8 cellular contexts compared by ENCODE assay signal in genomic region chr2:226215902-226216503, GRCh38.
DNase-seq lines count a peak whose midpoint lies in the region; ATAC-seq and TF ChIP-seq lines count a peak whose summit lies in the region.

No MANE protein-coding gene starts in this region.

- TF ChIP-seq POLR2A in esophagus squamous epithelium (IDR thresholded peaks at IDR 0.05): no peak
- no peak for TF ChIP-seq POLR2A in uterus (IDR thresholded peaks at IDR 0.05)

- H3K27me3 ChIP-seq in esophagus squamous epithelium (no peaks in the 10 kb centered on the region), uterus (no peaks in the 10 kb centered on the region)

- ATAC-seq in GM18909 (IDR thresholded peaks at IDR 0.05; ENCODE audit: poor library complexity, unreplicated experiment): peak; percentile 98
- peak; percentile 99 for ATAC-seq in HG03103 (IDR thresholded peaks at IDR 0.05; ENCODE audit: low read depth, unreplicated experiment)

- no peak overlapping the region for H3K4me3 ChIP-seq in esophagus squamous epithelium
- H3K4me3 ChIP-seq in uterus: no peak overlapping the region

- H3K9me3 ChIP-seq in esophagus squamous epithelium (no peaks in the 10 kb centered on the region), uterus (no peaks in the 10 kb centered on the region)

- DNase-seq in Ammon's horn (ENCODE audit: low spot score) (peak; percentile 52), NCI-H748 (lab: John Stamatoyannopoulos, UW; ENCODE audit: unreplicated experiment) (peak; percentile 57), esophagus squamous epithelium (lab: John Stamatoyannopoulos, UW) (no peak), nucleus accumbens (lab: John Stamatoyannopoulos, UW) (peak in 39 of 56 donors; percentile 0 to 63 (median 10)), uterus (peak; percentile 24 to 45)
- peak; percentile 62 for DNase-seq in activated CD8-positive, alpha-beta memory T cell treated with anti-CD3 and anti-CD28 coated beads for 24 hours

- TF ChIP-seq CTCF in esophagus squamous epithelium (IDR thresholded peaks at IDR 0.05): peak in 5 of 6 experiments; percentile 40 to 72 (median 52)
- peak in 3 of 4 experiments; percentile 18 to 34 (median 29) for TF ChIP-seq CTCF in uterus (IDR thresholded peaks at IDR 0.05)

- H3K27ac ChIP-seq in esophagus squamous epithelium (no peak overlapping the region), uterus (no peak overlapping the region)

- no peaks in the 10 kb centered on the region for H3K36me3 ChIP-seq in esophagus squamous epithelium
- H3K36me3 ChIP-seq in uterus: no peaks in the 10 kb centered on the region

- peaks cover 0 to 5% (median 0%) of the 10 kb centered on the region in 3 donors for H3K4me1 ChIP-seq in esophagus squamous epithelium
- no peaks in the 10 kb centered on the region for H3K4me1 ChIP-seq in uterus

- WGBS in esophagus squamous epithelium, 2 donors: 58% methylated on average over 11 of the region's 11 CpGs

- intact Hi-C loops in esophagus squamous epithelium (cut with DNase I) (loop anchor here (10.0 kb wide), 1 partner anchor 579 kb away; the partner anchor contains the start of gene IRS1), uterus (cut with DNase I; ENCODE audit: low total_unique reads) (no loop called here)
